ENCODE assay signal across 19 cellular contexts in genomic region chr7:158663428-158663741, GRCh38. TPM values are rescaled to one million over a fixed set of nuclear protein-coding genes. Genes with fewer than 3 reads are reported as not detected.
DNase-seq lines count a peak whose midpoint lies in the region; ATAC-seq and TF ChIP-seq lines count a peak whose summit lies in the region.
"Had no signal": no experiment of that assay in that cellular context is flagged by ENCODE, and none has a peak within 500 bp of the region (broad histone marks: within the 10 kb centered on the region; RNA-seq: fewer than 3 reads in every experiment).

No MANE protein-coding gene starts in this region.

- H3K9me3 ChIP-seq in right cardiac atrium (ENCODE audit: control insufficient read depth, low read length), result no peaks in the 10 kb centered on the region
- no peaks in the 10 kb centered on the region for H3K9me3 ChIP-seq in upper lobe of right lung
- H3K9me3 ChIP-seq: heart left ventricle, lower lobe of right lung, transverse colon had no signal

- H3K4me1 ChIP-seq in right cardiac atrium (ENCODE audit: control insufficient read depth, insufficient read depth, low read length) (no peaks in the 10 kb centered on the region), upper lobe of right lung (no peaks in the 10 kb centered on the region)
- H3K4me1 ChIP-seq: heart left ventricle, lower lobe of right lung, transverse colon had no signal

- intact Hi-C loops in Right ventricle myocardium superior (cut with DNase I), result no loop called here
- intact Hi-C loops in right cardiac atrium (cut with DNase I), result no loop called here
- intact Hi-C loops in upper lobe of right lung (cut with DNase I), result no loop called here

- TF ChIP-seq POLR2A in erythroblast (IDR thresholded peaks at IDR 0.05; ENCODE audit: low read length), result no peak

- H3K4me3 ChIP-seq in right cardiac atrium (ENCODE audit: low read length) (no peak overlapping the region), upper lobe of right lung (no peak overlapping the region)
- H3K4me3 ChIP-seq: GM23248, heart left ventricle, lower lobe of right lung, transverse colon had no signal

- no peak for TF ChIP-seq CTCF in upper lobe of right lung (IDR thresholded peaks at IDR 0.05)

- DNase-seq in NCI-H2029 (lab: John Stamatoyannopoulos, UW) (peak; percentile 44), NCI-H2029 treated with DMSO at 0.1 percent for 48 hours (lab: John Stamatoyannopoulos, UW) (no peak), Right ventricle myocardium superior (no peak), right cardiac atrium (no peak), caudate nucleus (lab: John Stamatoyannopoulos, UW) (no peak), upper lobe of right lung (no peak), left lobe of liver (ENCODE audit: low spot score) (no peak), erythroblast (lab: John Stamatoyannopoulos, UW) (no peak)
- DNase-seq: 8988T; GM23248; lower lobe of right lung; NCI-H2081; RPMI8226; stimulated activated naive B cell treated with anti-CD40 and anti-IgM and Interleukin-4, amounts not matched to agents 10 μg/mL and 1 μg/mL and 100 μg/mL, for 72 hours; SW 1271; transverse colon had no signal

- H3K36me3 ChIP-seq in upper lobe of right lung, result peaks cover 5% of the 10 kb centered on the region
- H3K36me3 ChIP-seq: transverse colon had no signal

- H3K27ac ChIP-seq in right cardiac atrium (ENCODE audit: low read length) (no peak overlapping the region), caudate nucleus (ENCODE audit: low read depth, low read length) (peak overlapping the region; percentile 67), upper lobe of right lung (no peak overlapping the region)
- H3K27ac ChIP-seq: GM23248, heart left ventricle, lower lobe of right lung, transverse colon, VCaP had no signal

- H3K27me3 ChIP-seq in right cardiac atrium (ENCODE audit: control insufficient read depth, insufficient read depth) (no peaks in the 10 kb centered on the region), upper lobe of right lung (no peaks in the 10 kb centered on the region)
- H3K27me3 ChIP-seq: heart left ventricle, transverse colon had no signal

- peak; percentile 38 for ATAC-seq in Right ventricle myocardium superior (ENCODE audit: poor library complexity)
- ATAC-seq in right cardiac atrium, result no peak
- ATAC-seq in upper lobe of right lung, result peak; percentile 9
- ATAC-seq in left lobe of liver, result no peak
- ATAC-seq: sciatic nerve; stimulated activated naive B cell treated with anti-CD40 and anti-IgM and Interleukin-4, amounts not matched to agents 10 μg/mL and 1 μg/mL and 100 μg/mL, for 72 hours had no signal

- WGBS in right cardiac atrium, result 81% methylated on average over 2 of the region's 2 CpGs

RNA-seq across cellular contexts. Expression of gene NCAPG2, which starts 41.2 kb away (rescaled TPM):
- total RNA-seq in Right ventricle myocardium superior (5.6 TPM), right cardiac atrium (1 to 10 TPM; 5.3 to 8.5 (median 6.8) TPM), upper lobe of right lung (6.5 TPM), left lobe of liver (4.0 TPM)
- polyA plus RNA-seq in right cardiac atrium, result 2.3 TPM

Comparison
In these comparisons a context has a peak if more than half of its experiments do, and no peak if none do; other contexts are left out.
1. ATAC-seq: peak in Right ventricle myocardium superior (single experiment) and upper lobe of right lung (single experiment); none in right cardiac atrium (0 of 2) and left lobe of liver (single experiment).